8 cellular contexts compared by ENCODE assay signal in the genomic region with DNA sequence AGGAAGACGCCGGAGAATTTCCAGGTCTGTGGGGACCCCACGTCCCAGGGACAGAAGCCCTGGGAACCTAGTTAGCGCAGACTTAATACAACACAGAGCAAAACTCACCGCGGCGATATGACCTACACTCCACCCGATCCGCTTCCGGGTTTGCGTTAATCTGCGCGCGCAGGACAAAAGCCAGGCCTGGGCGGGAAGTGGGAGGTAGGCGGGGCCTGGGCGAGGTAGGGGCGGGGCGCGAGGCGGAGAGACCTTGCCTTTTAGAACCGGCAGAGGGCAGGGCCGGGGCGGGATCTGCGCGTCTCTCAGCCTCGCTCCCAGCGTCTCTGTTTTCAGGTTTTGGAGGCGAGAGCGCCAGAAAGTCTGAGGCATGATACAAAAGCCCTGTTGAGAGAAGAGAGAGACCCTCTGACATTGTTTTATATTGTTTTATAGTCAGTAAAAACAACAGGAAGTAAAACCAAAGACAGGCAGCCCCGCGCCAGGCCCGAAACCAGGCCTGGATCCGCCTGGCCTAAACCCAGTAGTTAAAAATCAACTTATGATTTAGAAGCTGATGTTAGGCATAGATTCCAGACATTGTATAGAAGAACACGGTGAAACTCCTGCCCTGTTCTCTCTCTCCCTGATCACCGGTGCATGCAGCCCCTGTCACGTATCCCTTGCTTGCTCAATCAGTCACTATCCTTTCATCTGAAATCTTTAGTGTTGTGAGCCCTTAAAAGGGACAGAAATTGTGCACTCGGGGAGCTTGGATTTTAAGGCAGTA. TPM values are rescaled to one million over a fixed set of nuclear protein-coding genes. Genes with fewer than 3 reads are reported as not detected.
DNase-seq lines count a peak whose midpoint lies in the region; ATAC-seq and TF ChIP-seq lines count a peak whose summit lies in the region.

A gene (minus strand): TSS at position 152 of the 769 bp plus-strand sequence. CDS start 19,150 bp downstream, outside the sequence.

- H3K27ac ChIP-seq in ACC112 (ENCODE audit: low read depth, low read length), result peak within 1 kb of the TSS; percentile 47; the same call in 1 of the 2 replicates
- peak within 1 kb of the TSS; percentile 94 for H3K27ac ChIP-seq in VCaP
- H3K27ac ChIP-seq in breast epithelium, result peak within 1 kb of the TSS; percentile 87 to 89
- peak within 1 kb of the TSS; percentile 79 for H3K27ac ChIP-seq in iPS-20b (ENCODE audit: low read length)
- peak within 1 kb of the TSS; percentile 70 to 93 (median 87) for H3K27ac ChIP-seq in skin epidermis

- peak; percentile 93 for ATAC-seq in GM18867 (IDR thresholded peaks at IDR 0.05; ENCODE audit: unreplicated experiment)
- ATAC-seq in HG03103 (IDR thresholded peaks at IDR 0.05; ENCODE audit: low read depth, unreplicated experiment), result peak; percentile 92

- DNase-seq in NCI-H2196 (lab: John Stamatoyannopoulos, UW; ENCODE audit: unreplicated experiment), result peak; percentile 93
- peak; percentile 97 to 99 for DNase-seq in breast epithelium (ENCODE audit: low spot score in 2 of 2)

- peak within 1 kb of the TSS; percentile 98 for H2AFZ ChIP-seq in ACC112 (ENCODE audit: low read length, unreplicated experiment)

- H3K36me3 ChIP-seq in ACC112 (ENCODE audit: insufficient read depth, low read length), result no peaks in the 10 kb centered on the region
- H3K36me3 ChIP-seq in breast epithelium, result no peaks in the 10 kb centered on the region
- H3K36me3 ChIP-seq in iPS-20b (ENCODE audit: insufficient read depth, low read depth, low read length), result no peaks in the 10 kb centered on the region

- TF ChIP-seq CTCF in VCaP (conservative IDR thresholded peaks at IDR 0.05), result peak; percentile 55
- TF ChIP-seq CTCF in breast epithelium (IDR thresholded peaks at IDR 0.05), result peak; percentile 62 to 90 (median 64)

- peak; percentile 75 for TF ChIP-seq POLR2A in breast epithelium (IDR thresholded peaks at IDR 0.05)

- H3K27me3 ChIP-seq in ACC112 (ENCODE audit: insufficient read depth, low read length) (no peaks in the 10 kb centered on the region), breast epithelium (no peaks in the 10 kb centered on the region), iPS-20b (ENCODE audit: insufficient read depth, low read length) (no peaks in the 10 kb centered on the region; the same call in 1 of the 2 replicates)

- H3K4me3 ChIP-seq in ACC112 (ENCODE audit: low read depth, low read length) (peak within 1 kb of the TSS; percentile 88), breast epithelium (peak within 1 kb of the TSS; percentile 84 to 86 (median 85)), iPS-20b (ENCODE audit: low read length) (peak within 1 kb of the TSS; percentile 98), skin epidermis (peak within 1 kb of the TSS; percentile 66 to 94 (median 82))

- H3K4me1 ChIP-seq in ACC112 (ENCODE audit: control insufficient read depth, insufficient read depth, low read length, unreplicated experiment) (no peaks in the 10 kb centered on the region), breast epithelium (no peaks in the 10 kb centered on the region), iPS-20b (ENCODE audit: insufficient read depth, low read length) (peaks cover 6% of the 10 kb centered on the region; the same call in 1 of the 2 replicates)

- peak within 1 kb of the TSS; percentile 91 for H3K9ac ChIP-seq in iPS-20b (ENCODE audit: low read depth, low read length)

- intact Hi-C loops in breast epithelium (cut with DNase I; ENCODE audit: low total_unique reads), result no loop called here

- H3K9me3 ChIP-seq in breast epithelium (no peaks in the 10 kb centered on the region), iPS-20b (ENCODE audit: insufficient read depth, low read depth, low read length) (no peaks in the 10 kb centered on the region)

- H3K79me2 ChIP-seq in ACC112 (ENCODE audit: control insufficient read depth, insufficient read depth, low read length, unreplicated experiment), result no peaks in the 10 kb centered on the region

RNA-seq across cellular contexts. Expression of the gene that starts here (rescaled TPM):
- total RNA-seq in breast epithelium, result 10 to 100 TPM; 11.8 to 23.0 (median 16.7) TPM

Comparison
In these comparisons a context has a peak if more than half of its experiments do, and no peak if none do; other contexts are left out.
1. Peak in every context shown above with its lines: DNase-seq, ATAC-seq, H3K4me3 ChIP-seq and H3K27ac ChIP-seq.